ENCODE assay signal across 2 cellular contexts in the genomic region with DNA sequence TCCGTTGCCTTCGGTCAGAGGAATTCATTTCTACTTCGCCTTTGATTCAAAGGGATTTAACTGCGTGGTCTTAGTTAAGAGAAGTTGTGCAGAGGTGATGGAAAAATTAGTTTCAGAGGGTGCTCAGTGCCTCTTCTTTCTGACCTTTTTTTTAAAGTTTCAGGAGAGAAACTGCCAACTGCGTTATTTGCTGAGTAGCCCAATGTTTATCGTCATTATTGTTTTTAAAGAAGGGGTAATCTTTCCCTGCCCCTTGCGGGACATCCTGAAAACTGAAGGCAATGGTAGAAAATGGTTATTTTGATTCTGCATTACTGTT.
TF ChIP-seq lines count a peak whose summit lies in the region.

No MANE protein-coding gene starts in this region.

TF ChIP-seq in GM23338, 12 proteins besides CTCF, POLR2A, EP300 and RAD21 (continued from another document):
- TF ChIP-seq, protein P1, sequence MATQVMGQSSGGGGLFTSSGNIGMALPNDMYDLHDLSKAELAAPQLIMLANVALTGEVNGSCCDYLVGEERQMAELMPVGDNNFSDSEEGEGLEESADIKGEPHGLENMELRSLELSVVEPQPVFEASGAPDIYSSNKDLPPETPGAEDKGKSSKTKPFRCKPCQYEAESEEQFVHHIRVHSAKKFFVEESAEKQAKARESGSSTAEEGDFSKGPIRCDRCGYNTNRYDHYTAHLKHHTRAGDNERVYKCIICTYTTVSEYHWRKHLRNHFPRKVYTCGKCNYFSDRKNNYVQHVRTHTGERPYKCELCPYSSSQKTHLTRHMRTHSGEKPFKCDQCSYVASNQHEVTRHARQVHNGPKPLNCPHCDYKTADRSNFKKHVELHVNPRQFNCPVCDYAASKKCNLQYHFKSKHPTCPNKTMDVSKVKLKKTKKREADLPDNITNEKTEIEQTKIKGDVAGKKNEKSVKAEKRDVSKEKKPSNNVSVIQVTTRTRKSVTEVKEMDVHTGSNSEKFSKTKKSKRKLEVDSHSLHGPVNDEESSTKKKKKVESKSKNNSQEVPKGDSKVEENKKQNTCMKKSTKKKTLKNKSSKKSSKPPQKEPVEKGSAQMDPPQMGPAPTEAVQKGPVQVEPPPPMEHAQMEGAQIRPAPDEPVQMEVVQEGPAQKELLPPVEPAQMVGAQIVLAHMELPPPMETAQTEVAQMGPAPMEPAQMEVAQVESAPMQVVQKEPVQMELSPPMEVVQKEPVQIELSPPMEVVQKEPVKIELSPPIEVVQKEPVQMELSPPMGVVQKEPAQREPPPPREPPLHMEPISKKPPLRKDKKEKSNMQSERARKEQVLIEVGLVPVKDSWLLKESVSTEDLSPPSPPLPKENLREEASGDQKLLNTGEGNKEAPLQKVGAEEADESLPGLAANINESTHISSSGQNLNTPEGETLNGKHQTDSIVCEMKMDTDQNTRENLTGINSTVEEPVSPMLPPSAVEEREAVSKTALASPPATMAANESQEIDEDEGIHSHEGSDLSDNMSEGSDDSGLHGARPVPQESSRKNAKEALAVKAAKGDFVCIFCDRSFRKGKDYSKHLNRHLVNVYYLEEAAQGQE (IDR thresholded peaks at IDR 0.05; ENCODE audit: unreplicated experiment), result no peak
- TF ChIP-seq CREB1 (CRISPR knock-in tag; IDR thresholded peaks at IDR 0.05; ENCODE audit: low read depth) (no peak), EZH2 (IDR thresholded peaks at IDR 0.05; ENCODE audit: low read depth, unreplicated experiment) (no peak)
- TF ChIP-seq, protein P2, sequence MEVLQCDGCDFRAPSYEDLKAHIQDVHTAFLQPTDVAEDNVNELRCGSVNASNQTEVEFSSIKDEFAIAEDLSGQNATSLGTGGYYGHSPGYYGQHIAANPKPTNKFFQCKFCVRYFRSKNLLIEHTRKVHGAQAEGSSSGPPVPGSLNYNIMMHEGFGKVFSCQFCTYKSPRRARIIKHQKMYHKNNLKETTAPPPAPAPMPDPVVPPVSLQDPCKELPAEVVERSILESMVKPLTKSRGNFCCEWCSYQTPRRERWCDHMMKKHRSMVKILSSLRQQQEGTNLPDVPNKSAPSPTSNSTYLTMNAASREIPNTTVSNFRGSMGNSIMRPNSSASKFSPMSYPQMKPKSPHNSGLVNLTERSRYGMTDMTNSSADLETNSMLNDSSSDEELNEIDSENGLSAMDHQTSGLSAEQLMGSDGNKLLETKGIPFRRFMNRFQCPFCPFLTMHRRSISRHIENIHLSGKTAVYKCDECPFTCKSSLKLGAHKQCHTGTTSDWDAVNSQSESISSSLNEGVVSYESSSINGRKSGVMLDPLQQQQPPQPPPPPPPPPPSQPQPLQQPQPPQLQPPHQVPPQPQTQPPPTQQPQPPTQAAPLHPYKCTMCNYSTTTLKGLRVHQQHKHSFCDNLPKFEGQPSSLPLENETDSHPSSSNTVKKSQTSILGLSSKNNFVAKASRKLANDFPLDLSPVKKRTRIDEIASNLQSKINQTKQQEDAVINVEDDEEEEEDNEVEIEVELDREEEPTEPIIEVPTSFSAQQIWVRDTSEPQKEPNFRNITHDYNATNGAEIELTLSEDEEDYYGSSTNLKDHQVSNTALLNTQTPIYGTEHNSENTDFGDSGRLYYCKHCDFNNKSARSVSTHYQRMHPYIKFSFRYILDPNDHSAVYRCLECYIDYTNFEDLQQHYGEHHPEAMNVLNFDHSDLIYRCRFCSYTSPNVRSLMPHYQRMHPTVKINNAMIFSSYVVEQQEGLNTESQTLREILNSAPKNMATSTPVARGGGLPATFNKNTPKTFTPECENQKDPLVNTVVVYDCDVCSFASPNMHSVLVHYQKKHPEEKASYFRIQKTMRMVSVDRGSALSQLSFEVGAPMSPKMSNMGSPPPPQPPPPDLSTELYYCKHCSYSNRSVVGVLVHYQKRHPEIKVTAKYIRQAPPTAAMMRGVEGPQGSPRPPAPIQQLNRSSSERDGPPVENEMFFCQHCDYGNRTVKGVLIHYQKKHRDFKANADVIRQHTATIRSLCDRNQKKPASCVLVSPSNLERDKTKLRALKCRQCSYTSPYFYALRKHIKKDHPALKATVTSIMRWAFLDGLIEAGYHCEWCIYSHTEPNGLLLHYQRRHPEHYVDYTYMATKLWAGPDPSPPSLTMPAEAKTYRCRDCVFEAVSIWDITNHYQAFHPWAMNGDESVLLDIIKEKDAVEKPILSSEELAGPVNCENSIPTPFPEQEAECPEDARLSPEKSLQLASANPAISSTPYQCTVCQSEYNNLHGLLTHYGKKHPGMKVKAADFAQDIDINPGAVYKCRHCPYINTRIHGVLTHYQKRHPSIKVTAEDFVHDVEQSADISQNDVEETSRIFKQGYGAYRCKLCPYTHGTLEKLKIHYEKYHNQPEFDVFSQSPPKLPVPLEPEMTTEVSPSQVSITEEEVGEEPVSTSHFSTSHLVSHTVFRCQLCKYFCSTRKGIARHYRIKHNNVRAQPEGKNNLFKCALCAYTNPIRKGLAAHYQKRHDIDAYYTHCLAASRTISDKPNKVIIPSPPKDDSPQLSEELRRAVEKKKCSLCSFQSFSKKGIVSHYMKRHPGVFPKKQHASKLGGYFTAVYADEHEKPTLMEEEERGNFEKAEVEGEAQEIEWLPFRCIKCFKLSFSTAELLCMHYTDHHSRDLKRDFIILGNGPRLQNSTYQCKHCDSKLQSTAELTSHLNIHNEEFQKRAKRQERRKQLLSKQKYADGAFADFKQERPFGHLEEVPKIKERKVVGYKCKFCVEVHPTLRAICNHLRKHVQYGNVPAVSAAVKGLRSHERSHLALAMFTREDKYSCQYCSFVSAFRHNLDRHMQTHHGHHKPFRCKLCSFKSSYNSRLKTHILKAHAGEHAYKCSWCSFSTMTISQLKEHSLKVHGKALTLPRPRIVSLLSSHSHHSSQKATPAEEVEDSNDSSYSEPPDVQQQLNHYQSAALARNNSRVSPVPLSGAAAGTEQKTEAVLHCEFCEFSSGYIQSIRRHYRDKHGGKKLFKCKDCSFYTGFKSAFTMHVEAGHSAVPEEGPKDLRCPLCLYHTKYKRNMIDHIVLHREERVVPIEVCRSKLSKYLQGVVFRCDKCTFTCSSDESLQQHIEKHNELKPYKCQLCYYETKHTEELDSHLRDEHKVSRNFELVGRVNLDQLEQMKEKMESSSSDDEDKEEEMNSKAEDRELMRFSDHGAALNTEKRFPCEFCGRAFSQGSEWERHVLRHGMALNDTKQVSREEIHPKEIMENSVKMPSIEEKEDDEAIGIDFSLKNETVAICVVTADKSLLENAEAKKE (CRISPR knock-in tag; IDR thresholded peaks at IDR 0.05), result no peak

TF ChIP-seq in WTC11, 78 proteins besides CTCF, POLR2A, EP300 and RAD21 (continued from another document):
- no peak for TF ChIP-seq GRHL2 (CRISPR knock-in tag; IDR thresholded peaks at IDR 0.05; ENCODE audit: insufficient replicate concordance, severe bottlenecking)
- TF ChIP-seq, protein P3, sequence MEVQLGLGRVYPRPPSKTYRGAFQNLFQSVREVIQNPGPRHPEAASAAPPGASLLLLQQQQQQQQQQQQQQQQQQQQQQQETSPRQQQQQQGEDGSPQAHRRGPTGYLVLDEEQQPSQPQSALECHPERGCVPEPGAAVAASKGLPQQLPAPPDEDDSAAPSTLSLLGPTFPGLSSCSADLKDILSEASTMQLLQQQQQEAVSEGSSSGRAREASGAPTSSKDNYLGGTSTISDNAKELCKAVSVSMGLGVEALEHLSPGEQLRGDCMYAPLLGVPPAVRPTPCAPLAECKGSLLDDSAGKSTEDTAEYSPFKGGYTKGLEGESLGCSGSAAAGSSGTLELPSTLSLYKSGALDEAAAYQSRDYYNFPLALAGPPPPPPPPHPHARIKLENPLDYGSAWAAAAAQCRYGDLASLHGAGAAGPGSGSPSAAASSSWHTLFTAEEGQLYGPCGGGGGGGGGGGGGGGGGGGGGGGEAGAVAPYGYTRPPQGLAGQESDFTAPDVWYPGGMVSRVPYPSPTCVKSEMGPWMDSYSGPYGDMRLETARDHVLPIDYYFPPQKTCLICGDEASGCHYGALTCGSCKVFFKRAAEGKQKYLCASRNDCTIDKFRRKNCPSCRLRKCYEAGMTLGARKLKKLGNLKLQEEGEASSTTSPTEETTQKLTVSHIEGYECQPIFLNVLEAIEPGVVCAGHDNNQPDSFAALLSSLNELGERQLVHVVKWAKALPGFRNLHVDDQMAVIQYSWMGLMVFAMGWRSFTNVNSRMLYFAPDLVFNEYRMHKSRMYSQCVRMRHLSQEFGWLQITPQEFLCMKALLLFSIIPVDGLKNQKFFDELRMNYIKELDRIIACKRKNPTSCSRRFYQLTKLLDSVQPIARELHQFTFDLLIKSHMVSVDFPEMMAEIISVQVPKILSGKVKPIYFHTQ (CRISPR knock-in tag; IDR thresholded peaks at IDR 0.05), result no peak
- TF ChIP-seq, protein P4, sequence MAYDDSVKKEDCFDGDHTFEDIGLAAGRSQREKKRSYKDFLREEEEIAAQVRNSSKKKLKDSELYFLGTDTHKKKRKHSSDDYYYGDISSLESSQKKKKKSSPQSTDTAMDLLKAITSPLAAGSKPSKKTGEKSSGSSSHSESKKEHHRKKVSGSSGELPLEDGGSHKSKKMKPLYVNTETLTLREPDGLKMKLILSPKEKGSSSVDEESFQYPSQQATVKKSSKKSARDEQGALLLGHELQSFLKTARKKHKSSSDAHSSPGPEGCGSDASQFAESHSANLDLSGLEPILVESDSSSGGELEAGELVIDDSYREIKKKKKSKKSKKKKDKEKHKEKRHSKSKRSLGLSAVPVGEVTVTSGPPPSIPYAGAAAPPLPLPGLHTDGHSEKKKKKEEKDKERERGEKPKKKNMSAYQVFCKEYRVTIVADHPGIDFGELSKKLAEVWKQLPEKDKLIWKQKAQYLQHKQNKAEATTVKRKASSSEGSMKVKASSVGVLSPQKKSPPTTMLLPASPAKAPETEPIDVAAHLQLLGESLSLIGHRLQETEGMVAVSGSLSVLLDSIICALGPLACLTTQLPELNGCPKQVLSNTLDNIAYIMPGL (CRISPR knock-in tag; IDR thresholded peaks at IDR 0.05), result no peak
- TF ChIP-seq PRRX2 (CRISPR knock-in tag; IDR thresholded peaks at IDR 0.05), result no peak
- TF ChIP-seq, protein P5, sequence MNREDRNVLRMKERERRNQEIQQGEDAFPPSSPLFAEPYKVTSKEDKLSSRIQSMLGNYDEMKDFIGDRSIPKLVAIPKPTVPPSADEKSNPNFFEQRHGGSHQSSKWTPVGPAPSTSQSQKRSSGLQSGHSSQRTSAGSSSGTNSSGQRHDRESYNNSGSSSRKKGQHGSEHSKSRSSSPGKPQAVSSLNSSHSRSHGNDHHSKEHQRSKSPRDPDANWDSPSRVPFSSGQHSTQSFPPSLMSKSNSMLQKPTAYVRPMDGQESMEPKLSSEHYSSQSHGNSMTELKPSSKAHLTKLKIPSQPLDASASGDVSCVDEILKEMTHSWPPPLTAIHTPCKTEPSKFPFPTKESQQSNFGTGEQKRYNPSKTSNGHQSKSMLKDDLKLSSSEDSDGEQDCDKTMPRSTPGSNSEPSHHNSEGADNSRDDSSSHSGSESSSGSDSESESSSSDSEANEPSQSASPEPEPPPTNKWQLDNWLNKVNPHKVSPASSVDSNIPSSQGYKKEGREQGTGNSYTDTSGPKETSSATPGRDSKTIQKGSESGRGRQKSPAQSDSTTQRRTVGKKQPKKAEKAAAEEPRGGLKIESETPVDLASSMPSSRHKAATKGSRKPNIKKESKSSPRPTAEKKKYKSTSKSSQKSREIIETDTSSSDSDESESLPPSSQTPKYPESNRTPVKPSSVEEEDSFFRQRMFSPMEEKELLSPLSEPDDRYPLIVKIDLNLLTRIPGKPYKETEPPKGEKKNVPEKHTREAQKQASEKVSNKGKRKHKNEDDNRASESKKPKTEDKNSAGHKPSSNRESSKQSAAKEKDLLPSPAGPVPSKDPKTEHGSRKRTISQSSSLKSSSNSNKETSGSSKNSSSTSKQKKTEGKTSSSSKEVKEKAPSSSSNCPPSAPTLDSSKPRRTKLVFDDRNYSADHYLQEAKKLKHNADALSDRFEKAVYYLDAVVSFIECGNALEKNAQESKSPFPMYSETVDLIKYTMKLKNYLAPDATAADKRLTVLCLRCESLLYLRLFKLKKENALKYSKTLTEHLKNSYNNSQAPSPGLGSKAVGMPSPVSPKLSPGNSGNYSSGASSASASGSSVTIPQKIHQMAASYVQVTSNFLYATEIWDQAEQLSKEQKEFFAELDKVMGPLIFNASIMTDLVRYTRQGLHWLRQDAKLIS (CRISPR knock-in tag; IDR thresholded peaks at IDR 0.05; ENCODE audit: borderline replicate concordance), result no peak
- no peak for TF ChIP-seq EMX1 (CRISPR knock-in tag; IDR thresholded peaks at IDR 0.05)
- no peak for TF ChIP-seq TCF7 (CRISPR knock-in tag; IDR thresholded peaks at IDR 0.05; ENCODE audit: low read depth)
- TF ChIP-seq SOX15 (CRISPR knock-in tag; IDR thresholded peaks at IDR 0.05), result no peak
- TF ChIP-seq, protein P6, sequence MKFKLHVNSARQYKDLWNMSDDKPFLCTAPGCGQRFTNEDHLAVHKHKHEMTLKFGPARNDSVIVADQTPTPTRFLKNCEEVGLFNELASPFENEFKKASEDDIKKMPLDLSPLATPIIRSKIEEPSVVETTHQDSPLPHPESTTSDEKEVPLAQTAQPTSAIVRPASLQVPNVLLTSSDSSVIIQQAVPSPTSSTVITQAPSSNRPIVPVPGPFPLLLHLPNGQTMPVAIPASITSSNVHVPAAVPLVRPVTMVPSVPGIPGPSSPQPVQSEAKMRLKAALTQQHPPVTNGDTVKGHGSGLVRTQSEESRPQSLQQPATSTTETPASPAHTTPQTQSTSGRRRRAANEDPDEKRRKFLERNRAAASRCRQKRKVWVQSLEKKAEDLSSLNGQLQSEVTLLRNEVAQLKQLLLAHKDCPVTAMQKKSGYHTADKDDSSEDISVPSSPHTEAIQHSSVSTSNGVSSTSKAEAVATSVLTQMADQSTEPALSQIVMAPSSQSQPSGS (CRISPR knock-in tag; IDR thresholded peaks at IDR 0.05; ENCODE audit: borderline replicate concordance, low read depth), result no peak
- no peak for TF ChIP-seq JUN (CRISPR knock-in tag; IDR thresholded peaks at IDR 0.05)
- TF ChIP-seq, protein P7, sequence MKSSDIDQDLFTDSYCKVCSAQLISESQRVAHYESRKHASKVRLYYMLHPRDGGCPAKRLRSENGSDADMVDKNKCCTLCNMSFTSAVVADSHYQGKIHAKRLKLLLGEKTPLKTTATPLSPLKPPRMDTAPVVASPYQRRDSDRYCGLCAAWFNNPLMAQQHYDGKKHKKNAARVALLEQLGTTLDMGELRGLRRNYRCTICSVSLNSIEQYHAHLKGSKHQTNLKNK (CRISPR knock-in tag; IDR thresholded peaks at IDR 0.05), result no peak
- TF ChIP-seq ELF4 (CRISPR knock-in tag; IDR thresholded peaks at IDR 0.05; ENCODE audit: low read depth), result no peak
